ENCODE assay signal across 15 cellular contexts in the genomic region with DNA sequence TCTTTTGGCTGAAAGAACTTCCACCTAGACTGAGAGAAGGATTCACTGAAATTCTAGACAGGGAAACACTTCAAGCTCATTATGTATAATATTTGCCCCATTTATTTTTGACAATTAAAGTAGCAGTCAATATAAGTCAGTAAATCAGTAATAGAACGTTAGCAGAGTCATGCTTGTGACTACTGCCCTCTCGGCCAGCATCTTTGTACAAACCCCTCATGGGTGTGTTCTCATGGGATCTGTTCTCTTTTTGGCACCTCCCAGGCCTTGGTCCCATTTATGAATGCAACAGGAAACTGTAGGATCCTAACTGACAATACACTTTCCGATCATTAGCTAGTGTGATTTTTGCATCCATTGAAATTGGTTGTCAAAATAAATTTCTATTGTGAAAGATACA. TPM values are rescaled to one million over a fixed set of nuclear protein-coding genes. Genes with fewer than 3 reads are reported as not detected.
DNase-seq lines count a peak whose midpoint lies in the region; ATAC-seq, FAIRE-seq and TF ChIP-seq lines count a peak whose summit lies in the region.
"Had no signal": no experiment of that assay in that cellular context is flagged by ENCODE, and none has a peak within 500 bp of the region (broad histone marks: within the 10 kb centered on the region; RNA-seq: fewer than 3 reads in every experiment).

No MANE protein-coding gene starts in this region.

- TSS peak; percentile 53 for BruUV-seq in GM12878 (replicated peaks; lab: Mats Ljungman, UMichigan)

- H3K4me3 ChIP-seq in Loucy (ENCODE audit: low read length, poor library complexity, severe bottlenecking) (no peak overlapping the region), GM12878 (peak overlapping the region; percentile 58; the same call in 1 of the 2 replicates)

- H4K20me1 ChIP-seq in Loucy (ENCODE audit: insufficient read depth, low read length, poor library complexity, severe bottlenecking) (no peaks in the 10 kb centered on the region), GM12878 (ENCODE audit: control insufficient read depth, insufficient read depth) (no peaks in the 10 kb centered on the region)

- peaks cover 43% of the 10 kb centered on the region for H3K4me1 Mint-ChIP-seq in T-helper 2 cell treated with Interferon-gamma antibody and Interleukin-4, amounts not matched to agents 5 μg/mL and 100 μg/mL, for 36 hours (ENCODE audit: low read depth)
- peaks cover 6% of the 10 kb centered on the region for H3K4me1 Mint-ChIP-seq in progenitor cell of endocrine pancreas (ENCODE audit: low read depth)

- no peak for TF ChIP-seq EP300 in GM12878 (IDR thresholded peaks at IDR 0.05; ENCODE audit: borderline replicate concordance in 1 of 2, control insufficient read depth in 1 of 2, low read depth in 2 of 2, low read length in 2 of 2)

- SMC1A ChIA-PET in GM12878 (lab: Charles Lee; ENCODE audit: uncharacterized antibody, unreplicated experiment), result interaction anchor here (0.6 to 5.1 kb wide), 15 partner anchors 8 to 229 kb away, joined by 3 to 46 read pairs (median 5); no protein-coding TSS in a partner anchor

- POLR2A ChIA-PET in GM12878 (lab: Charles Lee), result interaction anchor here (0.7 to 16.0 kb wide), 4 partner anchors 10 to 29 kb away, joined by 4 to 207 read pairs (median 9); no protein-coding TSS in a partner anchor

- peak overlapping the region; percentile 90 for H3K27ac ChIP-seq in GM12878 (ENCODE audit: control insufficient read depth, insufficient read depth)
- H3K27ac ChIP-seq: VCaP had no signal

- ATAC-seq in GM12878 (peak; percentile 3; the same call in 1 of the 3 replicates), HG03045 (IDR thresholded peaks at IDR 0.05; ENCODE audit: unreplicated experiment) (no peak)

- H3K4me2 ChIP-seq in Loucy (ENCODE audit: low read depth, low read length, poor library complexity, severe bottlenecking), result peak overlapping the region; percentile 96
- H3K4me2 ChIP-seq in GM12878 (ENCODE audit: control insufficient read depth, insufficient read depth), result peak overlapping the region; percentile 71

- H3K36me3 ChIP-seq in Loucy (ENCODE audit: insufficient read depth, low read length), result peaks cover 17% of the 10 kb centered on the region; the same call in 1 of the 2 replicates
- H3K36me3 ChIP-seq in GM12878 (ENCODE audit: control insufficient read depth in 2 of 2, insufficient read depth in 2 of 2, low read length in 1 of 2), result peaks cover 12 to 24% of the 10 kb centered on the region in 2 experiments

- H3K27me3 ChIP-seq in Loucy (ENCODE audit: insufficient read depth, low read length, poor library complexity, severe bottlenecking) (no peaks in the 10 kb centered on the region), GM12878 (replicated peaks in 1 of 2; ENCODE audit: control insufficient read depth in 2 of 2, insufficient read depth in 2 of 2, low read length in 1 of 2) (no peaks in the 10 kb centered on the region)
- H3K27me3 ChIP-seq: right atrium auricular region had no signal

- H3K9me2 ChIP-seq in Loucy (replicated peaks; ENCODE audit: low read depth, low read length), result no peaks in the 10 kb centered on the region

- peaks cover 52% of the 10 kb centered on the region for H3K36me3 Mint-ChIP-seq in T-helper 2 cell treated with Interferon-gamma antibody and Interleukin-4, amounts not matched to agents 5 μg/mL and 100 μg/mL, for 36 hours (ENCODE audit: low read depth)
- H3K36me3 Mint-ChIP-seq in progenitor cell of endocrine pancreas (ENCODE audit: insufficient read depth), result peaks cover 13% of the 10 kb centered on the region

- H2AFZ ChIP-seq in Loucy (ENCODE audit: low read length) (no peak overlapping the region), GM12878 (ENCODE audit: control insufficient read depth, low read depth, low read length) (no peak overlapping the region)

- H3K9ac ChIP-seq in Loucy (ENCODE audit: low read depth, low read length, poor library complexity, severe bottlenecking) (peak overlapping the region; percentile 4), GM12878 (ENCODE audit: control insufficient read depth, insufficient read depth, low read length) (peak overlapping the region; percentile 45)

- H3K9me3 Mint-ChIP-seq in T-helper 2 cell treated with Interferon-gamma antibody and Interleukin-4, amounts not matched to agents 5 μg/mL and 100 μg/mL, for 36 hours, result no peaks in the 10 kb centered on the region
- peaks cover 11% of the 10 kb centered on the region for H3K9me3 Mint-ChIP-seq in progenitor cell of endocrine pancreas (ENCODE audit: low read depth)

- H3K27me3 Mint-ChIP-seq in T-helper 2 cell treated with Interferon-gamma antibody and Interleukin-4, amounts not matched to agents 5 μg/mL and 100 μg/mL, for 36 hours (ENCODE audit: low read depth), result peaks cover 9% of the 10 kb centered on the region
- H3K27me3 Mint-ChIP-seq in progenitor cell of endocrine pancreas, result no peaks in the 10 kb centered on the region

- peak overlapping the region; percentile 93 for H3K4me3 Mint-ChIP-seq in T-helper 2 cell treated with Interferon-gamma antibody and Interleukin-4, amounts not matched to agents 5 μg/mL and 100 μg/mL, for 36 hours
- peak overlapping the region; percentile 0 for H3K4me3 Mint-ChIP-seq in progenitor cell of endocrine pancreas (ENCODE audit: low read depth)

- peak overlapping the region; percentile 92 for H3K27ac Mint-ChIP-seq in T-helper 2 cell treated with Interferon-gamma antibody and Interleukin-4, amounts not matched to agents 5 μg/mL and 100 μg/mL, for 36 hours
- no peak overlapping the region for H3K27ac Mint-ChIP-seq in progenitor cell of endocrine pancreas

- WGBS in GM12878 (ENCODE audit: insufficient coverage, insufficient replicate concordance, low lambda C conversion rate, missing lambda C conversion rate), result 7% methylated on average over 3 of the region's 3 CpGs

- RAD21 ChIA-PET in GM12878 (lab: Charles Lee; ENCODE audit: unreplicated experiment), result interaction anchor here (0.8 to 16.9 kb wide), 9 partner anchors 9 to 180 kb away, joined by 3 to 428 read pairs (median 3); no protein-coding TSS in a partner anchor

- H3K9me3 ChIP-seq in Loucy (ENCODE audit: insufficient read depth, low read depth, low read length) (no peaks in the 10 kb centered on the region), GM12878 (replicated peaks; ENCODE audit: control insufficient read depth, insufficient read depth, low read length) (no peaks in the 10 kb centered on the region; the same call in 2 of the 3 replicates)
- H3K9me3 ChIP-seq: right atrium auricular region, thoracic aorta had no signal

- no peak for TF ChIP-seq POLR2A in GM12878 (IDR thresholded peaks at IDR 0.05; ENCODE audit: low read depth, low read length)

- DNase-seq in T-helper 2 cell treated with Interferon-gamma antibody and Interleukin-4, amounts not matched to agents 5 μg/mL and 100 μg/mL, for 36 hours (ENCODE audit: low spot score), result no peak
- DNase-seq in T-helper 2 cell, result no peak
- DNase-seq in GM12878 (ENCODE audit: low read depth, low spot score), result no peak
- no peak for DNase-seq in progenitor cell of endocrine pancreas (ENCODE audit: low spot score, unreplicated experiment)
- no peak for DNase-seq in DMS79 treated with DMSO at 0.1 percent for 48 hours (lab: John Stamatoyannopoulos, UW)
- DNase-seq in superior temporal gyrus (ENCODE audit: extremely low spot score), result no peak
- DNase-seq: activated effector memory CD4-positive, alpha-beta T cell treated with anti-CD3 and anti-CD28 coated beads, Interleukin-2, amount 50 U/mL, for 16 hours; NCI-H1417 treated with DMSO at 0.1 percent for 48 hours; NCI-H69; SIG-M5 had no signal

- H3K79me2 ChIP-seq in Loucy (ENCODE audit: insufficient read depth, low read length) (peaks cover 13% of the 10 kb centered on the region; the same call in 1 of the 2 replicates), GM12878 (ENCODE audit: control insufficient read depth, insufficient read depth, low read length) (peaks cover 23% of the 10 kb centered on the region)

- H3K4me1 ChIP-seq in Loucy (ENCODE audit: insufficient read depth, low read length, poor library complexity, severe bottlenecking) (peaks cover 5% of the 10 kb centered on the region), GM12878 (ENCODE audit: control insufficient read depth, insufficient read depth, low read length) (peaks cover 17% of the 10 kb centered on the region)

- FAIRE-seq in GM12878 (lab: Jason Lieb, UNC), result no peak

- intact Hi-C loops in GM12878 (cut with micrococcal nuclease; ENCODE audit: unreplicated experiment), result loop anchor here (1.0 to 10.0 kb wide), 2 partner anchors 7 to 1324 kb away; no protein-coding TSS in a partner anchor

- TF ChIP-seq CTCF in Loucy (conservative IDR thresholded peaks at IDR 0.05; ENCODE audit: low read length), result no peak
- no peak for TF ChIP-seq CTCF in GM12878 (IDR thresholded peaks at IDR 0.05 in 2 of 3, conservative IDR thresholded peaks at IDR 0.05 in 1 of 3; ENCODE audit: control insufficient read depth in 2 of 3, extremely low read depth in 1 of 3, insufficient read depth in 1 of 3, low read depth in 3 of 3, low read length in 3 of 3)
- no peak for TF ChIP-seq CTCF in progenitor cell of endocrine pancreas (IDR thresholded peaks at IDR 0.05; ENCODE audit: unreplicated experiment)

- TF ChIP-seq RAD21 in GM12878 (IDR thresholded peaks at IDR 0.05; ENCODE audit: insufficient read depth, low read depth, low read length), result no peak

- in situ Hi-C loops in GM12878 (cut with MboI), result no loop called here

- CTCF ChIA-PET in GM12878 (lab: Yijun Ruan, JAX), result interaction anchor here (0.6 to 2.2 kb wide), 11 partner anchors 9 to 37 kb away, joined by 3 to 15 read pairs (median 4); no protein-coding TSS in a partner anchor

- H3F3A ChIP-seq in Loucy (ENCODE audit: low read depth), result no peaks in the 10 kb centered on the region

TF ChIP-seq in GM12878, 131 proteins besides CTCF, POLR2A, EP300 and RAD21 (continues in another document):
- TF ChIP-seq SP1 (IDR thresholded peaks at IDR 0.05; ENCODE audit: low read depth, low read length) (no peak), YBX1 (IDR thresholded peaks at IDR 0.05) (no peak)

RNA-seq across cellular contexts. Expression of a gene that starts 2.9 kb away (rescaled TPM):
- total RNA-seq in GM12878 (2013; cell fraction: nucleolus; rRNA removed), result 187 and 197 TPM in 2 replicates
- total RNA-seq in GM12878 (2014; rRNA removed) (39.3 and 39.4 TPM in 2 replicates), GM12878 (2014; rRNA removed; fragmentation: Illumina TruSeq; extraction: Trizol) (29.0 and 30.2 TPM in 2 replicates), GM12878 (2021) (29.0 and 34.2 TPM in 2 replicates), progenitor cell of endocrine pancreas (32.1 and 33.3 TPM in 2 replicates)
- polyA plus RNA-seq in GM12878 (2011; ENCODE audit: low read depth), result 22.4 TPM
- polyA plus RNA-seq in GM12878 (2011; rRNA removed) (438 and 577 TPM in 2 replicates), GM12878 (2014; fragmentation: Illumina TruSeq; extraction: Trizol) (39.1 and 44.4 TPM in 2 replicates), GM12878 (2014; fragmentation: Nextera tagmentation; extraction: Ambion mirVana) (10 to 100 TPM; 28.4 to 42.0 TPM), GM12878 (2014; rRNA removed) (41.0 and 44.9 TPM in 2 replicates), GM12878 (2016; fragmentation: Nextera tagmentation; extraction: Ambion mirVana) (10 to 100 TPM; 43.8 to 45.0 TPM)
- 261 and 306 TPM in 2 replicates for polyA plus RNA-seq in GM12878 (2011; cell fraction: cytosol; rRNA removed)
- 898 and 1,313 TPM in 2 replicates for polyA plus RNA-seq in GM12878 (2011; cell fraction: nucleus; rRNA removed)
- polyA plus RNA-seq in GM12878 (2012), result 32.3 and 41.3 TPM in 2 replicates
- polyA minus RNA-seq in GM12878 (2011; rRNA and poly(A)+ RNA removed), result 233 and 254 TPM in 2 replicates
- polyA minus RNA-seq in GM12878 (2011; cell fraction: cytosol; rRNA and poly(A)+ RNA removed), result 86.2 and 96.9 TPM in 2 replicates
- 343 and 358 TPM in 2 replicates for polyA minus RNA-seq in GM12878 (2011; cell fraction: nucleus; rRNA and poly(A)+ RNA removed)
